Comparison of ENCODE assay signal across 9 cellular contexts in genomic region chr19:57820599-57820998, GRCh38. TPM values are rescaled to one million over a fixed set of nuclear protein-coding genes. Genes with fewer than 3 reads are reported as not detected.
A peak's percentile ranks its signal among the peaks of the same experiment; 100 is the strongest.
DNase-seq lines count a peak whose midpoint lies in the region; ATAC-seq and TF ChIP-seq lines count a peak whose summit lies in the region.
"Had no signal": no experiment of that assay in that cellular context is flagged by ENCODE, and none has a peak within 500 bp of the region (broad histone marks: within the 10 kb centered on the region; RNA-seq: fewer than 3 reads in every experiment).

No MANE protein-coding gene starts in this region.

- peaks cover 46% of the 10 kb centered on the region for H3K4me1 Mint-ChIP-seq in GM23338

- no peak for ATAC-seq in GM23338

- peak overlapping the region; percentile 90 for H3K9ac ChIP-seq in skeletal muscle satellite cell (ENCODE audit: low read depth, low read length)

- peaks cover 44% of the 10 kb centered on the region for H4K20me1 ChIP-seq in GM23338 (replicated peaks; ENCODE audit: insufficient read depth)

- H3K4me3 Mint-ChIP-seq in GM23338: peak overlapping the region; percentile 95

- peaks cover 6% of the 10 kb centered on the region; the same call in 1 of the 2 replicates for H3F3A ChIP-seq in GM23338 (replicated peaks; ENCODE audit: low read depth)

- H3K4me3 ChIP-seq in GM23338 (peak overlapping the region; percentile 95), foreskin fibroblast (ENCODE audit: low read depth in 1 of 2, low read length in 2 of 2) (peak overlapping the region; percentile 99), skeletal muscle satellite cell (ENCODE audit: low read length) (peak overlapping the region; percentile 87)

- no peak overlapping the region for H2AFZ ChIP-seq in GM23338

- H3K4me2 ChIP-seq in GM23338: peak overlapping the region; percentile 86
- H3K4me2 ChIP-seq in skeletal muscle satellite cell (ENCODE audit: low read length): peak overlapping the region; percentile 77

- peaks cover 9% of the 10 kb centered on the region for H3K27me3 Mint-ChIP-seq in GM23338 (ENCODE audit: insufficient read depth, low read depth, poor library complexity)

- H3K9me2 ChIP-seq in GM23338 (ENCODE audit: insufficient read depth): no peaks in the 10 kb centered on the region

- H3K36me3 ChIP-seq in GM23338 (ENCODE audit: insufficient read depth): peaks cover 3% of the 10 kb centered on the region; the same call in 1 of the 2 replicates
- no peaks in the 10 kb centered on the region for H3K36me3 ChIP-seq in skeletal muscle satellite cell (ENCODE audit: insufficient read depth, low read length)

- no peaks in the 10 kb centered on the region for H3K9me3 ChIP-seq in skeletal muscle satellite cell (replicated peaks; ENCODE audit: low read length)

- H3K4me1 ChIP-seq in GM23338 (ENCODE audit: insufficient read depth): peaks cover 31% of the 10 kb centered on the region
- peaks cover 7% of the 10 kb centered on the region for H3K4me1 ChIP-seq in skeletal muscle satellite cell (ENCODE audit: control insufficient read depth, insufficient read depth, low read length)

- H3K27ac Mint-ChIP-seq in GM23338: peak overlapping the region; percentile 94

- H3K27me3 ChIP-seq in GM23338 (ENCODE audit: insufficient read depth) (no peaks in the 10 kb centered on the region), skeletal muscle satellite cell (ENCODE audit: control insufficient read depth, insufficient read depth, low read length) (no peaks in the 10 kb centered on the region)

- peaks cover 44% of the 10 kb centered on the region for H3K36me3 Mint-ChIP-seq in GM23338 (ENCODE audit: low read depth)

- peaks cover 66% of the 10 kb centered on the region for H3K79me2 ChIP-seq in GM23338 (replicated peaks; ENCODE audit: insufficient read depth)

- H3K9me3 Mint-ChIP-seq in GM23338: no peaks in the 10 kb centered on the region

- H3K27ac ChIP-seq in GM23338 (ENCODE audit: low read depth) (0 out of 2 replicates have a peak overlapping the region, but pooled peaks have one; percentile 60), VCaP (peak overlapping the region; percentile 97)

- no peak for DNase-seq in GM23338 (ENCODE audit: low spot score)
- DNase-seq in foreskin fibroblast: no peak
- DNase-seq in OCI-M2 (lab: John Stamatoyannopoulos, UW; ENCODE audit: unreplicated experiment): no peak
- no peak for DNase-seq in AG08395 (ENCODE audit: low spot score)
- DNase-seq in SK-N-DZ (ENCODE audit: low spot score): no peak
- no peak for DNase-seq in AG08396 (ENCODE audit: low spot score)
- DNase-seq: NCI-H748 treated with DMSO at 0.1 percent for 48 hours had no signal

- TF ChIP-seq CTCF in GM23338 (conservative IDR thresholded peaks at IDR 0.05; ENCODE audit: low read depth in 2 of 2): no peak
- TF ChIP-seq CTCF in VCaP (conservative IDR thresholded peaks at IDR 0.05): no peak
- no peak for TF ChIP-seq CTCF in foreskin fibroblast (IDR thresholded peaks at IDR 0.05; ENCODE audit: low read depth, low read length)

TF ChIP-seq in GM23338, 12 proteins besides CTCF, POLR2A, EP300 and RAD21:
- TF ChIP-seq EZH2phosphoT487 (IDR thresholded peaks at IDR 0.05; ENCODE audit: unreplicated experiment): no peak
- no peak for TF ChIP-seq REST (IDR thresholded peaks at IDR 0.05; ENCODE audit: unreplicated experiment)
- TF ChIP-seq EZH2 (IDR thresholded peaks at IDR 0.05; ENCODE audit: low read depth, unreplicated experiment): no peak
- TF ChIP-seq POLR2AphosphoS5 (IDR thresholded peaks at IDR 0.05; ENCODE audit: low read depth): no peak
- TF ChIP-seq CREB1 (CRISPR knock-in tag; IDR thresholded peaks at IDR 0.05; ENCODE audit: low read depth): no peak
- TF ChIP-seq JUNB (IDR thresholded peaks at IDR 0.05; ENCODE audit: unreplicated experiment): no peak
- no peak for TF ChIP-seq ZNF331 (CRISPR knock-in tag; IDR thresholded peaks at IDR 0.05; ENCODE audit: low read depth)
- no peak for TF ChIP-seq STAT1 (IDR thresholded peaks at IDR 0.05; ENCODE audit: unreplicated experiment)
- no peak for TF ChIP-seq ZNF114 (CRISPR knock-in tag; IDR thresholded peaks at IDR 0.05)
- TF ChIP-seq NANOG (IDR thresholded peaks at IDR 0.05; ENCODE audit: borderline replicate concordance): no peak
- TF ChIP-seq, protein P1, sequence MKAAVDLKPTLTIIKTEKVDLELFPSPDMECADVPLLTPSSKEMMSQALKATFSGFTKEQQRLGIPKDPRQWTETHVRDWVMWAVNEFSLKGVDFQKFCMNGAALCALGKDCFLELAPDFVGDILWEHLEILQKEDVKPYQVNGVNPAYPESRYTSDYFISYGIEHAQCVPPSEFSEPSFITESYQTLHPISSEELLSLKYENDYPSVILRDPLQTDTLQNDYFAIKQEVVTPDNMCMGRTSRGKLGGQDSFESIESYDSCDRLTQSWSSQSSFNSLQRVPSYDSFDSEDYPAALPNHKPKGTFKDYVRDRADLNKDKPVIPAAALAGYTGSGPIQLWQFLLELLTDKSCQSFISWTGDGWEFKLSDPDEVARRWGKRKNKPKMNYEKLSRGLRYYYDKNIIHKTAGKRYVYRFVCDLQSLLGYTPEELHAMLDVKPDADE (IDR thresholded peaks at IDR 0.05): no peak
TF ChIP-seq in GM23338: peak in this region for 0.

RNA-seq across cellular contexts. Expression of gene ZNF552, which starts 5.9 kb away (rescaled TPM):
- total RNA-seq in GM23338 (2014; rRNA removed; shearing (Covaris generic)): 15.7 and 18.9 TPM in 2 replicates
- polyA plus RNA-seq in GM23338 (2016; fragmentation: Nextera tagmentation; extraction: Ambion mirVana): 7.7 and 11.7 TPM in 2 replicates
- total RNA-seq in skeletal muscle satellite cell (2012; rRNA removed): 5.0 and 6.3 TPM in 2 replicates
- 4.0 and 5.3 TPM in 2 replicates for polyA plus RNA-seq in SK-N-DZ (2014; cell fraction: cytosol; rRNA removed)
- polyA plus RNA-seq in SK-N-DZ (2014; cell fraction: nucleus; rRNA removed): 3.8 and 7.2 TPM in 2 replicates

RNA-seq across cellular contexts. Expression of gene ZNF587B, which starts 9.5 kb away (rescaled TPM):
- total RNA-seq in GM23338 (2014; rRNA removed; shearing (Covaris generic)): 62.0 and 69.9 TPM in 2 replicates
- 13.7 and 16.6 TPM in 2 replicates for polyA plus RNA-seq in GM23338 (2016; fragmentation: Nextera tagmentation; extraction: Ambion mirVana)
- total RNA-seq in skeletal muscle satellite cell (2012; rRNA removed): 22.6 and 23.4 TPM in 2 replicates
- 6.8 and 7.7 TPM in 2 replicates for polyA plus RNA-seq in SK-N-DZ (2014; cell fraction: cytosol; rRNA removed)
- 8.0 TPM in 2 replicates for polyA plus RNA-seq in SK-N-DZ (2014; cell fraction: nucleus; rRNA removed)

RNA-seq across cellular contexts. Expression of gene ZNF587, which starts 29.1 kb away (rescaled TPM):
- total RNA-seq in GM23338 (2014; rRNA removed; shearing (Covaris generic)): 31.8 and 38.7 TPM in 2 replicates
- 12.8 and 13.6 TPM in 2 replicates for polyA plus RNA-seq in GM23338 (2016; fragmentation: Nextera tagmentation; extraction: Ambion mirVana)
- total RNA-seq in skeletal muscle satellite cell (2012; rRNA removed): 16.6 and 26.9 TPM in 2 replicates
- 6.5 and 7.3 TPM in 2 replicates for polyA plus RNA-seq in SK-N-DZ (2014; cell fraction: cytosol; rRNA removed)
- polyA plus RNA-seq in SK-N-DZ (2014; cell fraction: nucleus; rRNA removed): 11.3 and 15.0 TPM in 2 replicates

RNA-seq across cellular contexts. Expression of gene ZNF586, which starts 51.1 kb away (rescaled TPM):
- 12.5 and 16.9 TPM in 2 replicates for total RNA-seq in GM23338 (2014; rRNA removed; shearing (Covaris generic))
- polyA plus RNA-seq in GM23338 (2016; fragmentation: Nextera tagmentation; extraction: Ambion mirVana): 5.2 and 7.2 TPM in 2 replicates
- total RNA-seq in skeletal muscle satellite cell (2012; rRNA removed): 11.6 and 14.4 TPM in 2 replicates
- 13.1 and 14.4 TPM in 2 replicates for polyA plus RNA-seq in SK-N-DZ (2014; cell fraction: cytosol; rRNA removed)
- 10.5 and 13.4 TPM in 2 replicates for polyA plus RNA-seq in SK-N-DZ (2014; cell fraction: nucleus; rRNA removed)
